ENCODE assay signal across 8 cellular contexts in genomic region chr15:62344806-62345539, GRCh38. TPM values are rescaled to one million over a fixed set of nuclear protein-coding genes. Genes with fewer than 3 reads are reported as not detected.
DNase-seq lines count a peak whose midpoint lies in the region; ATAC-seq lines count a peak whose summit lies in the region.

No MANE protein-coding gene starts in this region.

- CTCF ChIA-PET in activated CD4-positive, alpha-beta T cell treated with anti-CD3 and anti-CD28 coated beads for 36 hours (lab: Charles Lee) = interaction anchor here (0.6 to 1.2 kb wide), 10 partner anchors 8 to 284 kb away, joined by 3 to 8 read pairs (median 3); partner anchors contain the start of gene VPS13C

- H3K36me3 Mint-ChIP-seq in activated CD4-positive, alpha-beta T cell treated with anti-CD3 and anti-CD28 coated beads for 36 hours (ENCODE audit: low read depth) = no peaks in the 10 kb centered on the region
- no peaks in the 10 kb centered on the region for H3K36me3 Mint-ChIP-seq in dendritic cell treated with granulocyte-macrophage colony-stimulating factor and Interleukin-4, amounts not matched to agents 40 ng/mL and 50 ng/mL, for 4 days (ENCODE audit: low read depth)
- H3K36me3 Mint-ChIP-seq in memory B cell = no peaks in the 10 kb centered on the region
- H3K36me3 Mint-ChIP-seq in stimulated activated memory B cell treated with anti-CD40 and anti-IgM and Interleukin-4, amounts not matched to agents 10 μg/mL and 1 μg/mL and 100 μg/mL, for 72 hours = no peaks in the 10 kb centered on the region

- DNase-seq in Ammon's horn (ENCODE audit: low spot score) (peak; percentile 22), NCI-H1105 (lab: John Stamatoyannopoulos, UW) (peak; percentile 62), memory B cell (ENCODE audit: low spot score in 2 of 2) (no peak), NOMO-1 treated with DMSO at 0.1 percent for 48 hours (lab: John Stamatoyannopoulos, UW; ENCODE audit: unreplicated experiment) (no peak)
- DNase-seq in activated CD4-positive, alpha-beta T cell treated with anti-CD3 and anti-CD28 coated beads for 36 hours = peak; percentile 83

- H3K4me1 Mint-ChIP-seq in activated CD4-positive, alpha-beta T cell treated with anti-CD3 and anti-CD28 coated beads for 36 hours = peaks cover 6% of the 10 kb centered on the region
- H3K4me1 Mint-ChIP-seq in dendritic cell treated with granulocyte-macrophage colony-stimulating factor and Interleukin-4, amounts not matched to agents 40 ng/mL and 50 ng/mL, for 4 days (ENCODE audit: low read depth) = peaks cover 39% of the 10 kb centered on the region
- H3K4me1 Mint-ChIP-seq in memory B cell = peaks cover 3% of the 10 kb centered on the region
- peaks cover 6% of the 10 kb centered on the region for H3K4me1 Mint-ChIP-seq in stimulated activated memory B cell treated with anti-CD40 and anti-IgM and Interleukin-4, amounts not matched to agents 10 μg/mL and 1 μg/mL and 100 μg/mL, for 72 hours

- H3K27me3 Mint-ChIP-seq in activated CD4-positive, alpha-beta T cell treated with anti-CD3 and anti-CD28 coated beads for 36 hours = no peaks in the 10 kb centered on the region
- H3K27me3 Mint-ChIP-seq in dendritic cell treated with granulocyte-macrophage colony-stimulating factor and Interleukin-4, amounts not matched to agents 40 ng/mL and 50 ng/mL, for 4 days = peaks cover 2% of the 10 kb centered on the region
- H3K27me3 Mint-ChIP-seq in memory B cell = peaks cover 8% of the 10 kb centered on the region
- H3K27me3 Mint-ChIP-seq in stimulated activated memory B cell treated with anti-CD40 and anti-IgM and Interleukin-4, amounts not matched to agents 10 μg/mL and 1 μg/mL and 100 μg/mL, for 72 hours = peaks cover 8% of the 10 kb centered on the region

- peak overlapping the region; percentile 88 for H3K27ac Mint-ChIP-seq in activated CD4-positive, alpha-beta T cell treated with anti-CD3 and anti-CD28 coated beads for 36 hours
- H3K27ac Mint-ChIP-seq in dendritic cell treated with granulocyte-macrophage colony-stimulating factor and Interleukin-4, amounts not matched to agents 40 ng/mL and 50 ng/mL, for 4 days = no peak overlapping the region
- H3K27ac Mint-ChIP-seq in memory B cell = peak overlapping the region; percentile 64
- no peak overlapping the region for H3K27ac Mint-ChIP-seq in stimulated activated memory B cell treated with anti-CD40 and anti-IgM and Interleukin-4, amounts not matched to agents 10 μg/mL and 1 μg/mL and 100 μg/mL, for 72 hours

- POLR2A ChIA-PET in activated CD4-positive, alpha-beta T cell treated with anti-CD3 and anti-CD28 coated beads for 36 hours (lab: Charles Lee) = no interaction called here

- intact Hi-C loops in activated CD4-positive, alpha-beta T cell treated with anti-CD3 and anti-CD28 coated beads for 36 hours (cut with DNase I, micrococcal nuclease) = loop anchor here in 1 of 2 experiments (2.0 kb wide), 1 partner anchor 46 kb away; the partner anchor contains the start of gene TLN2
- intact Hi-C loops in dendritic cell treated with granulocyte-macrophage colony-stimulating factor and Interleukin-4, amounts not matched to agents 40 ng/mL and 50 ng/mL, for 4 days (cut with micrococcal nuclease) = no loop called here

- ATAC-seq in GM21423 (IDR thresholded peaks at IDR 0.05; ENCODE audit: unreplicated experiment) = peak; percentile 82
- peak; percentile 99 for ATAC-seq in activated CD4-positive, alpha-beta T cell treated with anti-CD3 and anti-CD28 coated beads for 36 hours
- ATAC-seq in memory B cell (ENCODE audit: low read depth) = peak; percentile 80
- peak; percentile 70 for ATAC-seq in stimulated activated memory B cell treated with anti-CD40 and anti-IgM and Interleukin-4, amounts not matched to agents 10 μg/mL and 1 μg/mL and 100 μg/mL, for 72 hours

- peaks cover 2% of the 10 kb centered on the region for H3K9me3 Mint-ChIP-seq in activated CD4-positive, alpha-beta T cell treated with anti-CD3 and anti-CD28 coated beads for 36 hours (ENCODE audit: low read depth)
- H3K9me3 Mint-ChIP-seq in dendritic cell treated with granulocyte-macrophage colony-stimulating factor and Interleukin-4, amounts not matched to agents 40 ng/mL and 50 ng/mL, for 4 days = peaks cover 7% of the 10 kb centered on the region
- H3K9me3 Mint-ChIP-seq in memory B cell = peaks cover 3% of the 10 kb centered on the region
- peaks cover 6% of the 10 kb centered on the region for H3K9me3 Mint-ChIP-seq in stimulated activated memory B cell treated with anti-CD40 and anti-IgM and Interleukin-4, amounts not matched to agents 10 μg/mL and 1 μg/mL and 100 μg/mL, for 72 hours

- peak overlapping the region; percentile 56 for H3K4me3 Mint-ChIP-seq in activated CD4-positive, alpha-beta T cell treated with anti-CD3 and anti-CD28 coated beads for 36 hours
- H3K4me3 Mint-ChIP-seq in dendritic cell treated with granulocyte-macrophage colony-stimulating factor and Interleukin-4, amounts not matched to agents 40 ng/mL and 50 ng/mL, for 4 days = peak overlapping the region; percentile 30
- H3K4me3 Mint-ChIP-seq in memory B cell = peak overlapping the region; percentile 74
- peak overlapping the region; percentile 61 for H3K4me3 Mint-ChIP-seq in stimulated activated memory B cell treated with anti-CD40 and anti-IgM and Interleukin-4, amounts not matched to agents 10 μg/mL and 1 μg/mL and 100 μg/mL, for 72 hours

RNA-seq across cellular contexts. Expression of gene TLN2, which starts 45.4 kb away (rescaled TPM):
- 1 to 10 TPM; 2.3 to 2.8 TPM for total RNA-seq in activated CD4-positive, alpha-beta T cell treated with anti-CD3 and anti-CD28 coated beads for 36 hours

Comparison
In these comparisons a context has a peak if more than half of its experiments do, and no peak if none do; other contexts are left out.
1. DNase-seq: peak in Ammon's horn (single experiment), NCI-H1105 (single experiment) and activated CD4-positive, alpha-beta T cell treated with anti-CD3 and anti-CD28 coated beads for 36 hours (single experiment); none in memory B cell (0 of 2) and NOMO-1 treated with DMSO at 0.1 percent for 48 hours (single experiment).
2. H3K27ac Mint-ChIP-seq: peak in activated CD4-positive, alpha-beta T cell treated with anti-CD3 and anti-CD28 coated beads for 36 hours (single experiment) and memory B cell (single experiment); none in dendritic cell treated with granulocyte-macrophage colony-stimulating factor and Interleukin-4, amounts not matched to agents 40 ng/mL and 50 ng/mL, for 4 days (single experiment) and stimulated activated memory B cell treated with anti-CD40 and anti-IgM and Interleukin-4, amounts not matched to agents 10 μg/mL and 1 μg/mL and 100 μg/mL, for 72 hours (single experiment).
3. Peak in every context shown above with its lines, with median percentiles within 50 percentile points of each other: ATAC-seq and H3K4me3 Mint-ChIP-seq.